In genomic region chr20:25242231-25242630, GRCh38 we compare ENCODE assay signal across 17 cellular contexts. TPM values are rescaled to one million over a fixed set of nuclear protein-coding genes. Genes with fewer than 3 reads are reported as not detected.
DNase-seq lines count a peak whose midpoint lies in the region; ATAC-seq and TF ChIP-seq lines count a peak whose summit lies in the region.
"Had no signal": no experiment of that assay in that cellular context is flagged by ENCODE, and none has a peak within 500 bp of the region (broad histone marks: within the 10 kb centered on the region; RNA-seq: fewer than 3 reads in every experiment).

No MANE protein-coding gene starts in this region.

- no peak for ATAC-seq in foreskin keratinocyte
- ATAC-seq in mucosa of descending colon: no peak
- ATAC-seq: activated CD8-positive, alpha-beta memory T cell treated with anti-CD3 and anti-CD28 coated beads, Interleukin-2, amount 10 ng/mL, durations not matched to agents 7 days and 5 days; activated naive CD8-positive, alpha-beta T cell treated with anti-CD3 and anti-CD28 coated beads, Interleukin-2, amount 50 U/mL, for 24 hours; activated T-helper 17 cell treated with anti-CD3 and anti-CD28 coated beads, Interleukin-2, amount 50 U/mL, for 72 hours had no signal

- POLR2A ChIA-PET in MCF 10A (lab: Yijun Ruan, JAX): interaction anchor here (1.1 to 2.1 kb wide), 7 partner anchors 10 to 250 kb away, joined by 3 to 16 read pairs (median 5); partner anchors contain the start of gene APMAP
- POLR2A ChIA-PET in activated CD4-positive, alpha-beta T cell treated with anti-CD3 and anti-CD28 coated beads, Interleukin-2, amount 10 ng/mL, durations not matched to agents 7 days and 5 days (lab: Charles Lee): no interaction called here

- no peaks in the 10 kb centered on the region for H3K27me3 Mint-ChIP-seq in MCF 10A (ENCODE audit: insufficient read depth, unreplicated experiment)
- H3K27me3 Mint-ChIP-seq in activated CD4-positive, alpha-beta T cell treated with anti-CD3 and anti-CD28 coated beads, Interleukin-2, amount 10 ng/mL, durations not matched to agents 7 days and 5 days: peaks cover 24% of the 10 kb centered on the region
- H3K27me3 Mint-ChIP-seq: activated T-helper 17 cell treated with anti-CD3 and anti-CD28 coated beads, Interleukin-2, amount 50 U/mL, for 72 hours had no signal

- H3K27me3 ChIP-seq in breast epithelium (no peaks in the 10 kb centered on the region), foreskin keratinocyte (no peaks in the 10 kb centered on the region)
- H3K27me3 ChIP-seq: vagina had no signal

- DNase-seq in MCF 10A (ENCODE audit: unreplicated experiment): no peak
- no peak for DNase-seq in breast epithelium (ENCODE audit: low spot score in 2 of 2)
- peak; percentile 79 for DNase-seq in NCI-H748 treated with DMSO at 0.1 percent for 48 hours (lab: John Stamatoyannopoulos, UW)
- no peak for DNase-seq in foreskin keratinocyte
- DNase-seq in mucosa of descending colon: no peak
- no peak for DNase-seq in Ammon's horn (ENCODE audit: low spot score)
- DNase-seq in activated CD4-positive, alpha-beta T cell treated with anti-CD3 and anti-CD28 coated beads, Interleukin-2, amount 10 ng/mL, durations not matched to agents 7 days and 5 days: no peak
- no peak for DNase-seq in SW480 (ENCODE audit: low spot score)
- DNase-seq: activated CD8-positive, alpha-beta memory T cell treated with anti-CD3 and anti-CD28 coated beads, Interleukin-2, amount 10 ng/mL, durations not matched to agents 7 days and 5 days; activated naive CD8-positive, alpha-beta T cell treated with anti-CD3 and anti-CD28 coated beads, Interleukin-2, amount 50 U/mL, for 24 hours; CD4-positive, CD25-positive, alpha-beta regulatory T cell; NCI-H2107; NK-92 treated with Interleukin-12 subunit alpha and Interleukin-12 subunit beta, amount 100 ng/mL, for 24 hours; RPMI8226 had no signal

- peaks cover 4 to 8% of the 10 kb centered on the region in 2 donors for H3K4me1 ChIP-seq in breast epithelium
- H3K4me1 ChIP-seq in foreskin keratinocyte: peaks cover 43% of the 10 kb centered on the region
- H3K4me1 ChIP-seq in mucosa of descending colon (ENCODE audit: low read depth): peaks cover 16% of the 10 kb centered on the region

- H3K27ac Mint-ChIP-seq in MCF 10A (ENCODE audit: low read depth, unreplicated experiment): peak overlapping the region; percentile 85
- no peak overlapping the region for H3K27ac Mint-ChIP-seq in activated CD4-positive, alpha-beta T cell treated with anti-CD3 and anti-CD28 coated beads, Interleukin-2, amount 10 ng/mL, durations not matched to agents 7 days and 5 days
- H3K27ac Mint-ChIP-seq: activated CD8-positive, alpha-beta memory T cell treated with anti-CD3 and anti-CD28 coated beads, Interleukin-2, amount 10 ng/mL, durations not matched to agents 7 days and 5 days; activated naive CD8-positive, alpha-beta T cell treated with anti-CD3 and anti-CD28 coated beads, Interleukin-2, amount 50 U/mL, for 24 hours; activated T-helper 17 cell treated with anti-CD3 and anti-CD28 coated beads, Interleukin-2, amount 50 U/mL, for 72 hours; CD4-positive, CD25-positive, alpha-beta regulatory T cell had no signal

- H3K4me3 ChIP-seq in breast epithelium: no peak overlapping the region
- H3K4me3 ChIP-seq in mucosa of descending colon: no peak overlapping the region
- H3K4me3 ChIP-seq: HAP-1, vagina had no signal

- H3K27ac ChIP-seq in breast epithelium: no peak overlapping the region
- peak overlapping the region; percentile 95 for H3K27ac ChIP-seq in foreskin keratinocyte
- H3K27ac ChIP-seq: vagina had no signal

- no peaks in the 10 kb centered on the region for H3K36me3 Mint-ChIP-seq in MCF 10A (ENCODE audit: insufficient read depth, unreplicated experiment)
- no peaks in the 10 kb centered on the region for H3K36me3 Mint-ChIP-seq in activated CD4-positive, alpha-beta T cell treated with anti-CD3 and anti-CD28 coated beads, Interleukin-2, amount 10 ng/mL, durations not matched to agents 7 days and 5 days (ENCODE audit: low read depth)
- H3K36me3 Mint-ChIP-seq: activated CD8-positive, alpha-beta memory T cell treated with anti-CD3 and anti-CD28 coated beads, Interleukin-2, amount 10 ng/mL, durations not matched to agents 7 days and 5 days; CD4-positive, CD25-positive, alpha-beta regulatory T cell had no signal

- H3K9me3 ChIP-seq in breast epithelium (no peaks in the 10 kb centered on the region), mucosa of descending colon (no peaks in the 10 kb centered on the region)
- H3K9me3 ChIP-seq: HAP-1, vagina had no signal

- intact Hi-C loops in MCF 10A (cut with micrococcal nuclease) (loop anchor here (10.0 kb wide), 1 partner anchor 177 kb away; no protein-coding TSS in a partner anchor), breast epithelium (cut with DNase I; ENCODE audit: low total_unique reads) (no loop called here), mucosa of descending colon (cut with DNase I, micrococcal nuclease) (no loop called here)

- no peak for TF ChIP-seq POLR2A in breast epithelium (IDR thresholded peaks at IDR 0.05)

- no peaks in the 10 kb centered on the region for H3K36me3 ChIP-seq in breast epithelium
- H3K36me3 ChIP-seq in mucosa of descending colon (ENCODE audit: low read depth): no peaks in the 10 kb centered on the region
- H3K36me3 ChIP-seq: HAP-1, vagina had no signal

- CTCF ChIA-PET in MCF 10A (lab: Yijun Ruan, JAX): interaction anchor here (0.6 to 1.3 kb wide), 8 partner anchors 9 to 248 kb away, joined by 3 to 5 read pairs (median 3); no protein-coding TSS in a partner anchor
- CTCF ChIA-PET in activated CD4-positive, alpha-beta T cell treated with anti-CD3 and anti-CD28 coated beads, Interleukin-2, amount 10 ng/mL, durations not matched to agents 7 days and 5 days (lab: Charles Lee): no interaction called here

- TF ChIP-seq CTCF in MCF 10A (IDR thresholded peaks at IDR 0.05; ENCODE audit: unreplicated experiment): no peak
- no peak for TF ChIP-seq CTCF in breast epithelium (IDR thresholded peaks at IDR 0.05)
- no peak for TF ChIP-seq CTCF in foreskin keratinocyte (conservative IDR thresholded peaks at IDR 0.05)
- no peak for TF ChIP-seq CTCF in mucosa of descending colon (IDR thresholded peaks at IDR 0.05)

- peaks cover 54% of the 10 kb centered on the region for H3K4me1 Mint-ChIP-seq in MCF 10A (ENCODE audit: insufficient read depth, unreplicated experiment)
- H3K4me1 Mint-ChIP-seq in activated CD4-positive, alpha-beta T cell treated with anti-CD3 and anti-CD28 coated beads, Interleukin-2, amount 10 ng/mL, durations not matched to agents 7 days and 5 days: peaks cover 19% of the 10 kb centered on the region

- no peaks in the 10 kb centered on the region for H3K9me3 Mint-ChIP-seq in MCF 10A (ENCODE audit: unreplicated experiment)
- H3K9me3 Mint-ChIP-seq in activated CD4-positive, alpha-beta T cell treated with anti-CD3 and anti-CD28 coated beads, Interleukin-2, amount 10 ng/mL, durations not matched to agents 7 days and 5 days: no peaks in the 10 kb centered on the region
- H3K9me3 Mint-ChIP-seq: activated naive CD8-positive, alpha-beta T cell treated with anti-CD3 and anti-CD28 coated beads, Interleukin-2, amount 50 U/mL, for 24 hours; activated T-helper 17 cell treated with anti-CD3 and anti-CD28 coated beads, Interleukin-2, amount 50 U/mL, for 72 hours had no signal

- H3K4me3 Mint-ChIP-seq in MCF 10A (ENCODE audit: unreplicated experiment): no peak overlapping the region
- H3K4me3 Mint-ChIP-seq in activated CD4-positive, alpha-beta T cell treated with anti-CD3 and anti-CD28 coated beads, Interleukin-2, amount 10 ng/mL, durations not matched to agents 7 days and 5 days: no peak overlapping the region
- H3K4me3 Mint-ChIP-seq: activated CD8-positive, alpha-beta memory T cell treated with anti-CD3 and anti-CD28 coated beads, Interleukin-2, amount 10 ng/mL, durations not matched to agents 7 days and 5 days; activated naive CD8-positive, alpha-beta T cell treated with anti-CD3 and anti-CD28 coated beads, Interleukin-2, amount 50 U/mL, for 24 hours; activated T-helper 17 cell treated with anti-CD3 and anti-CD28 coated beads, Interleukin-2, amount 50 U/mL, for 72 hours had no signal

- BruUV-seq in MCF 10A (replicated peaks; lab: Mats Ljungman, UMichigan): no TSS peak

RNA-seq across cellular contexts. Expression of gene PYGB, which starts 5.7 kb away (rescaled TPM):
- total RNA-seq in MCF 10A (2022) (375 and 435 TPM in 2 replicates), breast epithelium (100 to 1,000 TPM in 2 of 3 donors, 10 to 100 TPM in 1; 95.7 to 128 (median 121) TPM), foreskin keratinocyte (311 and 439 TPM in 2 replicates), mucosa of descending colon (100 to 1,000 TPM; 247 to 252 (median 247) TPM)
- polyA plus RNA-seq in foreskin keratinocyte: 196 and 255 TPM in 2 replicates
- 10 to 100 TPM; 28.7 to 30.2 TPM for total RNA-seq in activated CD4-positive, alpha-beta T cell treated with anti-CD3 and anti-CD28 coated beads, Interleukin-2, amount 10 ng/mL, durations not matched to agents 7 days and 5 days

RNA-seq across cellular contexts. Expression of gene ENTPD6, which starts 46.7 kb away (rescaled TPM):
- total RNA-seq in MCF 10A (2022) (98.0 and 99.5 TPM in 2 replicates), breast epithelium (10 to 100 TPM; 45.8 to 77.6 (median 71.1) TPM), foreskin keratinocyte (74.6 and 78.4 TPM in 2 replicates), mucosa of descending colon (100 to 1,000 TPM; 114 to 191 (median 140) TPM)
- 70.2 and 73.3 TPM in 2 replicates for polyA plus RNA-seq in foreskin keratinocyte
- total RNA-seq in activated CD4-positive, alpha-beta T cell treated with anti-CD3 and anti-CD28 coated beads, Interleukin-2, amount 10 ng/mL, durations not matched to agents 7 days and 5 days: 10 to 100 TPM; 33.8 to 45.6 TPM
